ENCODE assay signal across 23 cellular contexts in genomic region chr9:99511723-99512122, GRCh38.
A peak's percentile ranks its signal among the peaks of the same experiment; 100 is the strongest.
DNase-seq lines count a peak whose midpoint lies in the region; ATAC-seq, FAIRE-seq and TF ChIP-seq lines count a peak whose summit lies in the region.
"Had no signal": no experiment of that assay in that cellular context is flagged by ENCODE, and none has a peak within 500 bp of the region (broad histone marks: within the 10 kb centered on the region; RNA-seq: fewer than 3 reads in every experiment).

No MANE protein-coding gene starts in this region.

- WGBS in K562 (ENCODE audit: insufficient coverage, low coverage, missing lambda C conversion rate) = 0% methylated on average over 3 of the region's 3 CpGs

- no peaks in the 10 kb centered on the region for H3K4me1 ChIP-seq in K562 (replicated peaks in 1 of 2; ENCODE audit: control insufficient read depth in 2 of 2, insufficient read depth in 2 of 2, low read length in 2 of 2)
- H3K4me1 ChIP-seq: adrenal gland, breast epithelium, prostate gland had no signal

- no peak for ATAC-seq in K562
- ATAC-seq in HG02678 (IDR thresholded peaks at IDR 0.05; ENCODE audit: unreplicated experiment) = no peak
- ATAC-seq in HG03139 (IDR thresholded peaks at IDR 0.05; ENCODE audit: unreplicated experiment) = no peak
- ATAC-seq: activated CD4-positive, CD25-positive, alpha-beta regulatory T cell treated with anti-CD3 and anti-CD28 coated beads, Interleukin-2, amount 50 U/mL, for 24 hours; Right ventricle myocardium inferior had no signal

- no peaks in the 10 kb centered on the region for H3K79me2 ChIP-seq in K562 (ENCODE audit: control insufficient read depth, insufficient read depth, low read length)

- H3K9ac ChIP-seq in K562 (ENCODE audit: insufficient read depth in 1 of 2, low read depth in 2 of 2, low read length in 2 of 2) = no peak overlapping the region

- no peak overlapping the region for H2AFZ ChIP-seq in K562 (ENCODE audit: low read depth, low read length)

- no peaks in the 10 kb centered on the region for H4K20me1 ChIP-seq in K562 (replicated peaks; ENCODE audit: control insufficient read depth, insufficient read depth, low read length)

- BruUV-seq in K562 (replicated peaks; lab: Mats Ljungman, UMichigan) = no TSS peak

- CTCF ChIA-PET in K562 (lab: Yijun Ruan, JAX; ENCODE audit: low intra/inter-chr PET ratio) = no interaction called here

- 0 out of 5 replicates have a peak, but pooled peaks cover 0 to 4% of the 10 kb centered on the region in 2 experiments for H3K27me3 ChIP-seq in K562 (ENCODE audit: control insufficient read depth in 2 of 2, insufficient read depth in 2 of 2, low read length in 2 of 2)
- H3K27me3 ChIP-seq: adrenal gland, breast epithelium had no signal

- H3K36me3 ChIP-seq in K562 (ENCODE audit: control insufficient read depth, insufficient read depth, low read length) = no peaks in the 10 kb centered on the region
- H3K36me3 ChIP-seq: adrenal gland, breast epithelium, prostate gland had no signal

- TF ChIP-seq EP300 in K562 (IDR thresholded peaks at IDR 0.05; ENCODE audit: low read length) = no peak

- TF ChIP-seq CTCF in AG09309 (IDR thresholded peaks at IDR 0.05; ENCODE audit: control insufficient read depth, insufficient read depth, low read depth, low read length, missing control alignments) = peak; percentile 37
- peak; percentile 4 for TF ChIP-seq CTCF in HFF-Myc (IDR thresholded peaks at IDR 0.05; ENCODE audit: low read depth, low read length, missing control alignments)
- TF ChIP-seq CTCF in K562 (IDR thresholded peaks at IDR 0.05 in 2 of 3, conservative IDR thresholded peaks at IDR 0.05 in 1 of 3; ENCODE audit: insufficient read depth in 2 of 3, low read depth in 1 of 3, low read length in 3 of 3) = peak; percentile 21 to 41 (median 23); a peak in 2 of 6 replicates
- no peak for TF ChIP-seq CTCF in GM20000 (IDR thresholded peaks at IDR 0.05; ENCODE audit: extremely low read depth, missing control alignments)

- intact Hi-C loops in K562 (cut with micrococcal nuclease) = no loop called here

- no peak for TF ChIP-seq POLR2A in K562 (conservative IDR thresholded peaks at IDR 0.05)

- H3K9me1 ChIP-seq in K562 (ENCODE audit: control insufficient read depth, insufficient read depth, low read length) = no peaks in the 10 kb centered on the region

- H3K4me3 ChIP-seq in AG09309 (ENCODE audit: control insufficient read depth, low read depth, low read length) (no peak overlapping the region), HFF-Myc (replicated peaks; ENCODE audit: low read depth, low read length) (no peak overlapping the region), K562 (no peak overlapping the region)
- H3K4me3 ChIP-seq: adrenal gland, breast epithelium, prostate gland had no signal

- peak; percentile 33 to 45; a peak in 3 of 4 replicates for TF ChIP-seq RAD21 in K562 (CRISPR knock-in tag; conservative IDR thresholded peaks at IDR 0.05 in 1 of 2, IDR thresholded peaks at IDR 0.05 in 1 of 2)

- no peaks in the 10 kb centered on the region for H3K9me3 ChIP-seq in K562 (replicated peaks; ENCODE audit: control insufficient read depth, insufficient read depth, low read depth, low read length)
- H3K9me3 ChIP-seq: adrenal gland, breast epithelium, prostate gland had no signal

- no peak overlapping the region for H3K4me2 ChIP-seq in K562 (ENCODE audit: insufficient read depth, low read length)

- POLR2A ChIA-PET in K562 (lab: Yijun Ruan, JAX) = interaction anchor here (0.6 kb wide), 1 partner anchor 92 kb away, joined by 3 read pairs; no protein-coding TSS in a partner anchor

- no peak for FAIRE-seq in K562 (lab: Jason Lieb, UNC)
- FAIRE-seq: G401.6 had no signal

- DNase-seq in AG09309 (ENCODE audit: low read depth) (no peak), HFF-Myc (ENCODE audit: extremely low read depth, low read depth) (no peak), K562 (ENCODE audit: extremely low read depth in 1 of 4, low spot score in 3 of 4) (no peak), iPS-NIHi11 (ENCODE audit: low spot score) (peak; percentile 25), GM20000 (ENCODE audit: low spot score) (no peak)
- DNase-seq in stimulated activated CD4-positive, alpha-beta T cell treated with anti-CD3 and anti-CD28 coated beads, Interleukin-4, amount 100 ng/mL, for 24 hours = no peak
- DNase-seq: activated CD8-positive, alpha-beta memory T cell treated with anti-CD3 and anti-CD28 coated beads for 24 hours; activated naive CD4-positive, alpha-beta T cell; activated T-cell treated with anti-CD3 and anti-CD28 coated beads, Interleukin-2, amount 50 U/mL, for 24 hours; adrenal gland; CD4-positive, alpha-beta T cell; NCI-H1048; NCI-H2029; NCI-H226; NCI-H774; SW 1271 had no signal

- no peak overlapping the region for H3K27ac ChIP-seq in K562 (ENCODE audit: extremely low read depth, low read depth, low read length)
- H3K27ac ChIP-seq: adrenal gland, breast epithelium, prostate gland had no signal

- in situ Hi-C loops in K562 (cut with MboI) = no loop called here

TF ChIP-seq in K562, 482 proteins besides CTCF, POLR2A, EP300 and RAD21 (continues in another document):
- TF ChIP-seq HNRNPH1 (optimal IDR thresholded peaks at IDR 0.05; ENCODE audit: low read depth, low read length) (no peak), ZNF57 (CRISPR knock-in tag; IDR thresholded peaks at IDR 0.05) (no peak), BCOR (IDR thresholded peaks at IDR 0.05) (no peak), ZNF280B (CRISPR knock-in tag; IDR thresholded peaks at IDR 0.05) (no peak), ZNF655 (CRISPR knock-in tag; IDR thresholded peaks at IDR 0.05) (no peak), RNF219 (CRISPR knock-in tag; IDR thresholded peaks at IDR 0.05) (no peak), DPF2 (IDR thresholded peaks at IDR 0.05) (no peak)
- TF ChIP-seq, protein P1, sequence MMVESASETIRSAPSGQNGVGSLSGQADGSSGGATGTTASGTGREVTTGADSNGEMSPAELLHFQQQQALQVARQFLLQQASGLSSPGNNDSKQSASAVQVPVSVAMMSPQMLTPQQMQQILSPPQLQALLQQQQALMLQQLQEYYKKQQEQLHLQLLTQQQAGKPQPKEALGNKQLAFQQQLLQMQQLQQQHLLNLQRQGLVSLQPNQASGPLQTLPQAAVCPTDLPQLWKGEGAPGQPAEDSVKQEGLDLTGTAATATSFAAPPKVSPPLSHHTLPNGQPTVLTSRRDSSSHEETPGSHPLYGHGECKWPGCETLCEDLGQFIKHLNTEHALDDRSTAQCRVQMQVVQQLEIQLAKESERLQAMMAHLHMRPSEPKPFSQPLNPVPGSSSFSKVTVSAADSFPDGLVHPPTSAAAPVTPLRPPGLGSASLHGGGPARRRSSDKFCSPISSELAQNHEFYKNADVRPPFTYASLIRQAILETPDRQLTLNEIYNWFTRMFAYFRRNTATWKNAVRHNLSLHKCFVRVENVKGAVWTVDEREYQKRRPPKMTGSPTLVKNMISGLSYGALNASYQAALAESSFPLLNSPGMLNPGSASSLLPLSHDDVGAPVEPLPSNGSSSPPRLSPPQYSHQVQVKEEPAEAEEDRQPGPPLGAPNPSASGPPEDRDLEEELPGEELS (CRISPR knock-in tag; IDR thresholded peaks at IDR 0.05; ENCODE audit: borderline replicate concordance) = no peak
- TF ChIP-seq, protein P2, sequence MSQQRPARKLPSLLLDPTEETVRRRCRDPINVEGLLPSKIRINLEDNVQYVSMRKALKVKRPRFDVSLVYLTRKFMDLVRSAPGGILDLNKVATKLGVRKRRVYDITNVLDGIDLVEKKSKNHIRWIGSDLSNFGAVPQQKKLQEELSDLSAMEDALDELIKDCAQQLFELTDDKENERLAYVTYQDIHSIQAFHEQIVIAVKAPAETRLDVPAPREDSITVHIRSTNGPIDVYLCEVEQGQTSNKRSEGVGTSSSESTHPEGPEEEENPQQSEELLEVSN (IDR thresholded peaks at IDR 0.05; ENCODE audit: borderline replicate concordance in 1 of 2, extremely low read depth in 1 of 2, insufficient read depth in 1 of 2, insufficient read length in 1 of 2, low read depth in 1 of 2, low read length in 1 of 2, poor library complexity in 1 of 2, severe bottlenecking in 1 of 2) = no peak
